In the genomic region with DNA sequence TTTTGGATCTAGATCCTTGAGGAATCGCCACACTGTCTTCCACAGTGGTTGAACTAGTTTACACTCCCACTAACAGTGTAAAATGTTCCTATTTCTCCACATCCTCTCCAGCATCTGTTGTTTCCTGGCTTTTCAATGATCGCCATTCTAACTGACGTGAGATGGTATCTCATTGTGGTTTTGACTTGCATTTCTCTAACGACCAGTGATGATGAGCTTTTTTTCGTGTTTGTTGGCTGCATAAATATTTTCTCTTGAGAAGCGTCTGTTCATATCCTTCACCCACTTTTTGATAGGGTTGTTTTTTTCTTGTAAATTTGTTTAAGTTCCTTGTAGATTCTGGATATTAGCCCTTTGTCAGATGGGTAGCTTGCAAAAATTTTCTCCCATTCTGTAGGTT, we compare ENCODE assay signal across 18 cellular contexts. TPM values are rescaled to one million over a fixed set of nuclear protein-coding genes. Genes with fewer than 3 reads are reported as not detected.
"Had no signal": no experiment of that assay in that cellular context is flagged by ENCODE, and none has a peak within 500 bp of the region (broad histone marks: within the 10 kb centered on the region; RNA-seq: fewer than 3 reads in every experiment).

No MANE protein-coding gene starts in this region.

RNA-seq across cellular contexts. Expression of gene TEKT1, which starts 14.6 kb away (rescaled TPM):
- total RNA-seq: dermis microvascular lymphatic vessel endothelial cell; endodermal cell; esophagus mucosa; esophagus squamous epithelium; gastrocnemius medialis; glomerular endothelial cell; heart right ventricle; kidney epithelial cell; left cardiac atrium; left ventricle myocardium superior; lower leg skin; lung microvascular endothelial cell; mesenteric fat pad; mesothelial cell of epicardium; mucosa of descending colon; myocyte; naive thymus-derived CD8-positive, alpha-beta T cell had no signal
- polyA plus RNA-seq: heart right ventricle; keratinocyte; naive thymus-derived CD8-positive, alpha-beta T cell had no signal
